In genomic region chr15:47158573-47158972, GRCh38 we compare ENCODE assay signal across 25 cellular contexts.
"Had no signal": no experiment of that assay in that cellular context is flagged by ENCODE, and none has a peak within 500 bp of the region (broad histone marks: within the 10 kb centered on the region; RNA-seq: fewer than 3 reads in every experiment).

No MANE protein-coding gene starts in this region.

- H3K4me1 ChIP-seq: colonic mucosa, esophagus muscularis mucosa, foreskin keratinocyte, heart right ventricle, lower lobe of right lung, sigmoid colon, stomach, testis, tibial artery had no signal

- H3K36me3 ChIP-seq: colonic mucosa, esophagus muscularis mucosa, heart right ventricle, lower lobe of right lung, ovary, sigmoid colon, stomach, tibial artery had no signal

- H3K27me3 ChIP-seq: colonic mucosa, esophagus muscularis mucosa, foreskin keratinocyte, heart right ventricle, ovary, sigmoid colon, testis, tibial artery had no signal

- H3K9me3 ChIP-seq: colonic mucosa, esophagus muscularis mucosa, heart right ventricle, lower lobe of right lung, ovary, sigmoid colon, stomach, testis, tibial artery had no signal

- DNase-seq: colonic mucosa; effector CD8-positive, alpha-beta T cell; foreskin keratinocyte; glutamatergic neuron; heart right ventricle; hypothalamus; immature natural killer cell; islet precursor cell; kidney glomerular epithelial cell; left colon; left ventricle myocardium superior; lower lobe of right lung; naive thymus-derived CD8-positive, alpha-beta T cell; nephron progenitor cell; occipital lobe; ovary; sigmoid colon; stimulated activated CD4-positive, alpha-beta T cell treated with anti-CD3 and anti-CD28 coated beads, Interleukin-2, amount 100 ng/mL, for 24 hours; stimulated activated CD4-positive, alpha-beta T cell treated with anti-CD3 and anti-CD28 coated beads, Interleukin-4, amount 100 ng/mL, for 24 hours; stimulated activated naive CD4-positive, alpha-beta T cell treated with Interleukin-2 at 50 U/mL for 16 hours; stomach; substantia nigra; testis; tibial artery had no signal

- H3K4me3 ChIP-seq: colonic mucosa, esophagus muscularis mucosa, heart right ventricle, lower lobe of right lung, ovary, sigmoid colon, stomach, testis, tibial artery had no signal

- H3K27ac ChIP-seq: colonic mucosa, esophagus muscularis mucosa, foreskin keratinocyte, heart right ventricle, lower lobe of right lung, ovary, sigmoid colon, stomach, testis, tibial artery had no signal
